ENCODE assay signal across 32 cellular contexts in the genomic region with DNA sequence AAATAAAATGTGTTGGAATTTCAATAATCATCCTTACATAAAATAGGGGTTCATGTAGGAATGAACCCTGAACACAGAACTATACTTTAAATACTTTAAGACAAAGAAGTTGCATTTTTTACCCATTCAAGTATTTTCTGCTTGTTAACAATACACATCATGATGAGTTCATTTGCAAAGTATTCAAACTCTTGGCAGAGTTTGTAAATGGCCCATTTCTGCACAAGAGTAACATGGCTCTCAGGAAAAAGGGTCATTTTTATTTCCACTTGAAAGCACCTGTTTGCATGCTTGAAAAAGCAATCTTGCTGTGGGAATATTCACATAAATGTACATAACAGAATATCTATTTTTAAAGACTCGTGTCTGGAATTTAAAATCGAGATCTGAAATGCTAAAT. TPM values are rescaled to one million over a fixed set of nuclear protein-coding genes. Genes with fewer than 3 reads are reported as not detected.
A peak's percentile ranks its signal among the peaks of the same experiment; 100 is the strongest.
DNase-seq lines count a peak whose midpoint lies in the region; ATAC-seq and TF ChIP-seq lines count a peak whose summit lies in the region.
"Had no signal": no experiment of that assay in that cellular context is flagged by ENCODE, and none has a peak within 500 bp of the region (broad histone marks: within the 10 kb centered on the region; RNA-seq: fewer than 3 reads in every experiment).

No MANE protein-coding gene starts in this region.

- H3K9me3 Mint-ChIP-seq in CD8-positive, alpha-beta T cell = no peaks in the 10 kb centered on the region
- H3K9me3 Mint-ChIP-seq: activated naive CD4-positive, alpha-beta T cell treated with anti-CD3 and anti-CD28 coated beads, Interleukin-2, amount 50 U/mL, for 72 hours; activated T-helper 17 cell treated with anti-CD3 and anti-CD28 coated beads, Interleukin-2, amount 50 U/mL, for 72 hours; brain; naive thymus-derived CD4-positive, alpha-beta T cell had no signal

- H3K27ac ChIP-seq in SK-N-SH (ENCODE audit: low read depth in 2 of 2, low read length in 1 of 2) = peak overlapping the region in 1 of 2 experiments; percentile 1; a peak in 1 of 4 replicates
- no peak overlapping the region for H3K27ac ChIP-seq in CD8-positive, alpha-beta T cell (ENCODE audit: low read depth, low read length)
- H3K27ac ChIP-seq: gastrocnemius medialis, SJSA1, stomach, upper lobe of right lung, VCaP had no signal

- TF ChIP-seq EP300 in SK-N-SH (IDR thresholded peaks at IDR 0.05; ENCODE audit: borderline replicate concordance in 1 of 2, low read depth in 1 of 2, low read length in 1 of 2) = no peak

- no peaks in the 10 kb centered on the region for H3K27me3 Mint-ChIP-seq in CD8-positive, alpha-beta T cell (ENCODE audit: low read depth)
- H3K27me3 Mint-ChIP-seq: activated T-helper 17 cell treated with anti-CD3 and anti-CD28 coated beads, Interleukin-2, amount 50 U/mL, for 72 hours; brain; IgD-negative memory B cell; naive thymus-derived CD4-positive, alpha-beta T cell had no signal

- H3K79me2 ChIP-seq in SK-N-SH (ENCODE audit: insufficient read depth) = no peaks in the 10 kb centered on the region

- H3K4me2 ChIP-seq in SK-N-SH = no peak overlapping the region

- WGBS in SK-N-SH (ENCODE audit: low lambda C conversion rate) = 95% methylated on average over 2 of the region's 2 CpGs

- H3K27ac Mint-ChIP-seq in CD8-positive, alpha-beta T cell = no peak overlapping the region
- H3K27ac Mint-ChIP-seq: activated naive CD4-positive, alpha-beta T cell treated with anti-CD3 and anti-CD28 coated beads, Interleukin-2, amount 50 U/mL, for 72 hours; activated T-helper 17 cell treated with anti-CD3 and anti-CD28 coated beads, Interleukin-2, amount 50 U/mL, for 72 hours; IgD-negative memory B cell; naive thymus-derived CD4-positive, alpha-beta T cell had no signal

- H3K36me3 ChIP-seq in SK-N-SH (replicated peaks in 1 of 2; ENCODE audit: control insufficient read depth in 1 of 2, insufficient read depth in 2 of 2, low read length in 1 of 2) = peaks cover 91 to 97% of the 10 kb centered on the region in 2 experiments
- H3K36me3 ChIP-seq in CD8-positive, alpha-beta T cell (ENCODE audit: insufficient read depth, low read length) = peaks cover 41% of the 10 kb centered on the region

- intact Hi-C loops in CD8-positive, alpha-beta T cell (cut with DNase I, micrococcal nuclease) = no loop called here

- no peak for ATAC-seq in CD8-positive, alpha-beta T cell
- ATAC-seq: activated naive CD4-positive, alpha-beta T cell treated with anti-CD3 and anti-CD28 coated beads, Interleukin-2, amount 50 U/mL, for 72 hours; activated T-helper 17 cell treated with anti-CD3 and anti-CD28 coated beads, Interleukin-2, amount 50 U/mL, for 72 hours; gastrocnemius medialis; naive thymus-derived CD4-positive, alpha-beta T cell; upper lobe of right lung had no signal

- POLR2A ChIA-PET in SK-N-SH (lab: Yijun Ruan, JAX) = no interaction called here
- POLR2A ChIA-PET in CD8-positive, alpha-beta T cell (lab: Charles Lee) = no interaction called here

- no peaks in the 10 kb centered on the region for H3K9me3 ChIP-seq in SK-N-SH
- H3K9me3 ChIP-seq in CD8-positive, alpha-beta T cell (ENCODE audit: low read length) = no peaks in the 10 kb centered on the region
- H3K9me3 ChIP-seq: BE2C, gastrocnemius medialis, right atrium auricular region, SJSA1, stomach, upper lobe of right lung had no signal

- H3K4me1 ChIP-seq in SK-N-SH (ENCODE audit: control insufficient read depth in 1 of 2, insufficient read depth in 2 of 2, low read depth in 1 of 2, low read length in 1 of 2) = no peaks in the 10 kb centered on the region; a peak in 2 of 4 replicates
- no peaks in the 10 kb centered on the region for H3K4me1 ChIP-seq in CD8-positive, alpha-beta T cell (ENCODE audit: insufficient read depth, low read length)
- H3K4me1 ChIP-seq: gastrocnemius medialis, upper lobe of right lung had no signal

- no peaks in the 10 kb centered on the region for H3K27me3 ChIP-seq in SK-N-SH (ENCODE audit: insufficient read depth)
- H3K27me3 ChIP-seq in CD8-positive, alpha-beta T cell (ENCODE audit: insufficient read depth, low read length) = no peaks in the 10 kb centered on the region
- H3K27me3 ChIP-seq: BE2C, gastrocnemius medialis, right atrium auricular region, SJSA1, stomach, upper lobe of right lung had no signal

- no peaks in the 10 kb centered on the region for H4K20me1 ChIP-seq in SK-N-SH (ENCODE audit: insufficient read depth)

- H3F3A ChIP-seq in SK-N-SH (replicated peaks; ENCODE audit: insufficient read depth) = peaks cover 11% of the 10 kb centered on the region

- CTCF ChIA-PET in SK-N-SH (lab: Yijun Ruan, JAX) = no interaction called here
- CTCF ChIA-PET in CD8-positive, alpha-beta T cell (lab: Charles Lee) = no interaction called here

- DNase-seq in AG10803 (ENCODE audit: low read depth) (peak; percentile 64), SK-N-SH (no peak), dedifferentiated amniotic fluid mesenchymal stem cell (ENCODE audit: extremely low spot score) (peak; percentile 48), kidney tubule cell (ENCODE audit: low spot score) (peak; percentile 14), iPS-NIHi7 (ENCODE audit: extremely low spot score) (no peak), NCI-H2107 treated with DMSO at 0.1 percent for 48 hours (lab: John Stamatoyannopoulos, UW; ENCODE audit: unreplicated experiment) (no peak)
- no peak for DNase-seq in CD8-positive, alpha-beta T cell
- no peak for DNase-seq in activated CD4-positive, CD25-positive, alpha-beta regulatory T cell treated with anti-CD3 and anti-CD28 coated beads, Interleukin-2, amount 50 U/mL, for 72 hours
- DNase-seq: 8988T; activated CD4-positive, alpha-beta T cell treated with anti-CD3 and anti-CD28 coated beads, Interleukin-2, amount 50 U/mL, for 1 hour; activated CD8-positive, alpha-beta memory T cell treated with anti-CD3 and anti-CD28 coated beads, Interleukin-2, amount 50 U/mL, for 4 hours; BE2C; cortex of kidney; gastrocnemius medialis; GOT3; mesendoderm; naive thymus-derived CD4-positive, alpha-beta T cell; NCI-H1436 treated with DMSO at 0.1 percent for 48 hours; NCI-H510A treated with DMSO at 0.1 percent for 48 hours; NK-92 treated with Interleukin-12 subunit alpha and Interleukin-12 subunit beta, amount 100 ng/mL, for 24 hours; occipital lobe; stimulated activated CD4-positive, alpha-beta T cell treated with anti-CD3 and anti-CD28 coated beads, Interleukin-12 subunit alpha, Interleukin-12 subunit beta, amount 100 ng/mL, for 4 hours; stomach; T-helper 2 cell; upper lobe of right lung had no signal

- H3K9ac ChIP-seq in SK-N-SH = no peak overlapping the region

- no peak for TF ChIP-seq RAD21 in SK-N-SH (IDR thresholded peaks at IDR 0.05; ENCODE audit: low read length)

- H3K9me2 ChIP-seq in SK-N-SH = no peaks in the 10 kb centered on the region

- H2AFZ ChIP-seq in SK-N-SH (ENCODE audit: low read depth) = no peak overlapping the region

- no peaks in the 10 kb centered on the region for H3K4me1 Mint-ChIP-seq in CD8-positive, alpha-beta T cell (ENCODE audit: low read depth)
- H3K4me1 Mint-ChIP-seq: brain, IgD-negative memory B cell had no signal

- H3K4me3 ChIP-seq in AG10803 (ENCODE audit: low read length) (no peak overlapping the region), SK-N-SH (ENCODE audit: low read depth in 2 of 2, low read length in 1 of 2) (no peak overlapping the region)
- H3K4me3 ChIP-seq in CD8-positive, alpha-beta T cell (ENCODE audit: low read depth, low read length) = no peak overlapping the region
- H3K4me3 ChIP-seq: gastrocnemius medialis, right atrium auricular region, SJSA1, stomach, upper lobe of right lung had no signal

- H3K4me3 Mint-ChIP-seq in CD8-positive, alpha-beta T cell = no peak overlapping the region
- H3K4me3 Mint-ChIP-seq: activated T-helper 17 cell treated with anti-CD3 and anti-CD28 coated beads, Interleukin-2, amount 50 U/mL, for 72 hours; brain; IgD-negative memory B cell; naive thymus-derived CD4-positive, alpha-beta T cell had no signal

- TF ChIP-seq CTCF in AG10803 (conservative IDR thresholded peaks at IDR 0.05; ENCODE audit: low read length) (no peak), SK-N-SH (IDR thresholded peaks at IDR 0.05) (no peak)
- TF ChIP-seq CTCF in CD8-positive, alpha-beta T cell (IDR thresholded peaks at IDR 0.05) = no peak

- peaks cover 80% of the 10 kb centered on the region for H3K36me3 Mint-ChIP-seq in CD8-positive, alpha-beta T cell

TF ChIP-seq in SK-N-SH, 30 proteins besides CTCF, POLR2A, EP300 and RAD21:
- TF ChIP-seq JUND (IDR thresholded peaks at IDR 0.05) (peak; percentile 10; the same call in 1 of the 2 replicates), TEAD4 (IDR thresholded peaks at IDR 0.05; ENCODE audit: borderline replicate concordance, insufficient read depth) (no peak), NFIC (IDR thresholded peaks at IDR 0.05; ENCODE audit: borderline replicate concordance) (peak; percentile 47; the same call in 1 of the 2 replicates), TCF12 (IDR thresholded peaks at IDR 0.05) (peak; percentile 15; the same call in 1 of the 2 replicates), RCOR1 (IDR thresholded peaks at IDR 0.05; ENCODE audit: low read length) (no peak)
TF ChIP-seq in SK-N-SH: peak in this region for 3.

RNA-seq across cellular contexts. Expression of gene ESD, which starts 18.1 kb away (rescaled TPM):
- 80.9 and 94.3 TPM in 2 replicates for polyA plus RNA-seq in SK-N-SH (2012; rRNA removed)
- polyA plus RNA-seq in SK-N-SH (2012; cell fraction: cytosol; rRNA removed) = 117 and 131 TPM in 2 replicates
- polyA plus RNA-seq in SK-N-SH (2012; cell fraction: nucleus; rRNA removed) = 35.6 and 65.1 TPM in 2 replicates
- 10 to 100 TPM; 30.5 to 31.0 TPM for total RNA-seq in CD8-positive, alpha-beta T cell

Comparison
In these comparisons a context has a peak if more than half of its experiments do, and no peak if none do; other contexts are left out.
1. DNase-seq: peak in AG10803 (single experiment), dedifferentiated amniotic fluid mesenchymal stem cell (single experiment) and kidney tubule cell (single experiment); none in SK-N-SH (single experiment), iPS-NIHi7 (single experiment), NCI-H2107 treated with DMSO at 0.1 percent for 48 hours (single experiment), CD8-positive, alpha-beta T cell (0 of 7) and activated CD4-positive, CD25-positive, alpha-beta regulatory T cell treated with anti-CD3 and anti-CD28 coated beads, Interleukin-2, amount 50 U/mL, for 72 hours (single experiment).